18 cellular contexts compared by ENCODE assay signal in the genomic region with DNA sequence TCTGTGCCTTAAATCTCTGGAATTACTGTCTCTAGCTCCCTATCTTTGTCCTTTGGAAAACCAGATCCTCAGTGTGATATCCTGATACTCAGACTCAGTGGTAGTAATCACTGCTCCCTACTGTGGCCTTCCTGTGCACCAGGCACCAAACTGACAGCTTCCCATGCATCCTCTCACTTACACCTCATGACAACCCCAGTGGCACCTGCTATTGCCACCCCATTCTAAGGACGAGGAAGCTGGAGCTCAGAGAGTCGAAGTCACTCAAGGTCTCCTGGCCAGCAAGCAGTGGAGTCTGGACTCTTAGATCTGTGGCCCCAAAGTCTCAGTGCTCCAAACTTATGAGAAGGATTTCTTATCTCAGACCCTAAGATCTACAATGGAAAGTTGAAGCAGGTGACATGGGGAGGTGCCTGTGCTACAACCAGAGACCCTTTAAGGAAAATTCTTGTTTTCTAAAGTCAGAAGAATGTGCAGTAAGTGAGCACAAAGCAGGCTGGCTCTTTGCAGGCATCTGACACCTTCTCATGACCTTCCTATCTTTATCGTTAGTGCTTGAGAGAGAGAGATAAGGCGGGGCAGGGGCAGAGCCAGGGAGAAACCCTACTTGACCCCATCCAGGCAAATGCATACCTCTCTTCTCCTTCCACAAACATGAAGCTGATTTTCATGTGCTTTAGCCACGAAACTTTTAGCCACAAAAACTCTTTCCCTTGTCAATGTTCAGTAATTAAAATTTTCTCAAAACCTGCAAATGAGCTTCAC. TPM values are rescaled to one million over a fixed set of nuclear protein-coding genes. Genes with fewer than 3 reads are reported as not detected.
A peak's percentile ranks its signal among the peaks of the same experiment; 100 is the strongest.
DNase-seq lines count a peak whose midpoint lies in the region; ATAC-seq, FAIRE-seq and TF ChIP-seq lines count a peak whose summit lies in the region.
"Had no signal": no experiment of that assay in that cellular context is flagged by ENCODE, and none has a peak within 500 bp of the region (broad histone marks: within the 10 kb centered on the region; RNA-seq: fewer than 3 reads in every experiment).

No MANE protein-coding gene starts in this region.

- no peak for FAIRE-seq in K562 (lab: Jason Lieb, UNC)

- H4K8ac ChIP-seq in neuronal stem cell (ENCODE audit: low read depth, low read length): no peak overlapping the region

- DNase-seq in K562 (ENCODE audit: extremely low read depth in 1 of 4, low spot score in 3 of 4) (no peak), cardiac muscle cell (ENCODE audit: low read depth in 1 of 2, low spot score in 1 of 2) (peak in 1 of 2 donors; percentile 84), left ventricle myocardium superior (peak; percentile 42), neuronal stem cell (ENCODE audit: low spot score) (no peak), posterior vena cava (ENCODE audit: low spot score) (no peak), PC-3 (no peak)
- DNase-seq: ACHN; C1 segment of cervical spinal cord; Calu3; CD4-positive, alpha-beta T cell; DMS 273 treated with DMSO at 0.1 percent for 48 hours; IMR-90 had no signal

- intact Hi-C loops in K562 (cut with micrococcal nuclease) (no loop called here), left ventricle myocardium superior (cut with micrococcal nuclease) (no loop called here), posterior vena cava (cut with DNase I) (no loop called here), PC-3 (cut with micrococcal nuclease) (no loop called here)

- H2AFZ ChIP-seq in K562 (ENCODE audit: low read depth, low read length): no peak overlapping the region
- no peak overlapping the region for H2AFZ ChIP-seq in neuronal stem cell (ENCODE audit: low read length)
- H2AFZ ChIP-seq in PC-3 (ENCODE audit: low read length): no peak overlapping the region

- no peak overlapping the region for H2BK120ac ChIP-seq in neuronal stem cell (ENCODE audit: low read depth, low read length)

- H3K18ac ChIP-seq in neuronal stem cell (ENCODE audit: low read length): peak overlapping the region; percentile 22

- H4K20me1 ChIP-seq in K562 (replicated peaks; ENCODE audit: control insufficient read depth, insufficient read depth, low read length) (no peaks in the 10 kb centered on the region), PC-3 (ENCODE audit: low read length) (no peaks in the 10 kb centered on the region)

- no peak overlapping the region for H3K4me2 ChIP-seq in K562 (ENCODE audit: insufficient read depth, low read length)
- H3K4me2 ChIP-seq in neuronal stem cell (ENCODE audit: insufficient read depth, low read length, poor library complexity, severe bottlenecking): no peak overlapping the region
- H3K4me2 ChIP-seq in PC-3 (ENCODE audit: low read length): no peak overlapping the region

- TF ChIP-seq EP300 in K562 (IDR thresholded peaks at IDR 0.05; ENCODE audit: low read length): no peak

- CTCF ChIA-PET in K562 (lab: Yijun Ruan, JAX; ENCODE audit: low intra/inter-chr PET ratio): no interaction called here
- CTCF ChIA-PET in PC-3 (lab: Charles Lee): no interaction called here

- no peak overlapping the region for H2BK5ac ChIP-seq in neuronal stem cell (ENCODE audit: low read length)

- H3K4me1 ChIP-seq in K562 (replicated peaks in 1 of 2; ENCODE audit: control insufficient read depth in 2 of 2, insufficient read depth in 2 of 2, low read length in 2 of 2) (no peaks in the 10 kb centered on the region), cardiac muscle cell (ENCODE audit: low read depth) (peaks cover 63% of the 10 kb centered on the region), neuronal stem cell (ENCODE audit: control insufficient read depth in 2 of 2, insufficient read depth in 1 of 2, low read depth in 1 of 2, low read length in 2 of 2) (peaks cover 0 to 3% of the 10 kb centered on the region in 2 donors), PC-3 (ENCODE audit: insufficient read depth, low read length) (no peaks in the 10 kb centered on the region)

- no peaks in the 10 kb centered on the region for H3K9me1 ChIP-seq in K562 (ENCODE audit: control insufficient read depth, insufficient read depth, low read length)

- H2AK5ac ChIP-seq in neuronal stem cell (ENCODE audit: low read depth, low read length): no peak overlapping the region

- no peaks in the 10 kb centered on the region for H3K79me2 ChIP-seq in K562 (ENCODE audit: control insufficient read depth, insufficient read depth, low read length)
- H3K79me2 ChIP-seq in PC-3 (ENCODE audit: low read length): no peaks in the 10 kb centered on the region

- ATAC-seq in K562: no peak
- peak; percentile 89 for ATAC-seq in left ventricle myocardium superior
- ATAC-seq in PC-3: no peak
- no peak for ATAC-seq in HG02981 (IDR thresholded peaks at IDR 0.05; ENCODE audit: unreplicated experiment)
- ATAC-seq: HCT116 had no signal

- BruUV-seq in K562 (replicated peaks; lab: Mats Ljungman, UMichigan) (no TSS peak), PC-3 (replicated peaks; lab: Mats Ljungman, UMichigan) (no TSS peak)

- no peaks in the 10 kb centered on the region for H3F3A ChIP-seq in PC-3 (ENCODE audit: low read length, unreplicated experiment)

- H3K27me3 ChIP-seq in K562 (ENCODE audit: control insufficient read depth in 2 of 2, insufficient read depth in 2 of 2, low read length in 2 of 2) (no peaks in the 10 kb centered on the region; a peak in 2 of 5 replicates), cardiac muscle cell (no peaks in the 10 kb centered on the region), neuronal stem cell (ENCODE audit: control insufficient read depth in 3 of 3, insufficient read depth in 3 of 3, low read depth in 1 of 3, low read length in 3 of 3) (no peaks in the 10 kb centered on the region), PC-3 (ENCODE audit: low read length) (peaks cover 22% of the 10 kb centered on the region)

- no peak for TF ChIP-seq POLR2A in K562 (conservative IDR thresholded peaks at IDR 0.05)

- no peak overlapping the region for H2BK15ac ChIP-seq in neuronal stem cell (ENCODE audit: low read length)

- no peak for TF ChIP-seq RAD21 in K562 (CRISPR knock-in tag; conservative IDR thresholded peaks at IDR 0.05 in 1 of 2, IDR thresholded peaks at IDR 0.05 in 1 of 2)

- in situ Hi-C loops in K562 (cut with MboI): no loop called here

- H3K14ac ChIP-seq in neuronal stem cell (ENCODE audit: low read length): no peak overlapping the region

- TF ChIP-seq CTCF in K562 (IDR thresholded peaks at IDR 0.05 in 2 of 3, conservative IDR thresholded peaks at IDR 0.05 in 1 of 3; ENCODE audit: insufficient read depth in 2 of 3, low read depth in 1 of 3, low read length in 3 of 3) (no peak), cardiac muscle cell (IDR thresholded peaks at IDR 0.05; ENCODE audit: low read depth, low read length) (no peak), PC-3 (conservative IDR thresholded peaks at IDR 0.05; ENCODE audit: low read depth, low read length) (no peak)

- no peak overlapping the region for H3K27ac ChIP-seq in K562 (ENCODE audit: extremely low read depth, low read depth, low read length)
- peak overlapping the region; percentile 95 for H3K27ac ChIP-seq in cardiac muscle cell
- no peak overlapping the region for H3K27ac ChIP-seq in neuronal stem cell (replicated peaks; ENCODE audit: low read length)
- no peak overlapping the region for H3K27ac ChIP-seq in PC-3 (ENCODE audit: low read length)

- POLR2A ChIA-PET in K562 (lab: Yijun Ruan, JAX): no interaction called here
- POLR2A ChIA-PET in PC-3 (lab: Charles Lee; ENCODE audit: unreplicated experiment): no interaction called here

- H3K23ac ChIP-seq in neuronal stem cell (ENCODE audit: low read depth, low read length, poor library complexity): no peak overlapping the region

- H3K9me3 ChIP-seq in K562 (replicated peaks; ENCODE audit: control insufficient read depth, insufficient read depth, low read depth, low read length) (no peaks in the 10 kb centered on the region), cardiac muscle cell (ENCODE audit: low read depth) (no peaks in the 10 kb centered on the region), neuronal stem cell (replicated peaks in 1 of 2; ENCODE audit: control insufficient read depth in 2 of 2, insufficient read depth in 1 of 2, low read depth in 1 of 2, low read length in 2 of 2) (no peaks in the 10 kb centered on the region), PC-3 (ENCODE audit: low read length) (no peaks in the 10 kb centered on the region)

- H3K9ac ChIP-seq in K562 (ENCODE audit: insufficient read depth in 1 of 2, low read depth in 2 of 2, low read length in 2 of 2) (no peak overlapping the region), neuronal stem cell (ENCODE audit: low read depth, low read length, poor library complexity) (no peak overlapping the region), PC-3 (ENCODE audit: low read length) (no peak overlapping the region)

- H3K79me1 ChIP-seq in neuronal stem cell (ENCODE audit: low read depth, low read length): no peaks in the 10 kb centered on the region

- H2BK12ac ChIP-seq in neuronal stem cell (ENCODE audit: low read length): no peak overlapping the region

- H3K36me3 ChIP-seq in K562 (ENCODE audit: control insufficient read depth, insufficient read depth, low read length) (no peaks in the 10 kb centered on the region), cardiac muscle cell (no peaks in the 10 kb centered on the region), neuronal stem cell (replicated peaks in 1 of 2; ENCODE audit: control insufficient read depth in 2 of 2, insufficient read depth in 2 of 2, low read length in 2 of 2) (no peaks in the 10 kb centered on the region), PC-3 (ENCODE audit: low read depth, low read length) (no peaks in the 10 kb centered on the region)

- H3K4me3 ChIP-seq in K562 (no peak overlapping the region), cardiac muscle cell (no peak overlapping the region), neuronal stem cell (ENCODE audit: low read length in 2 of 2) (no peak overlapping the region), PC-3 (ENCODE audit: low read length) (no peak overlapping the region)

- 1% methylated on average over 5 of the region's 5 CpGs for WGBS in K562 (ENCODE audit: insufficient coverage, low coverage, missing lambda C conversion rate)
- WGBS in neuronal stem cell (ENCODE audit: extremely low coverage in 2 of 2, insufficient read length in 2 of 2, insufficient replicate concordance in 1 of 2), 2 donors: no CpG with 5 or more reads among the region's 5 CpGs

- no peak overlapping the region for H4K91ac ChIP-seq in neuronal stem cell (ENCODE audit: low read depth, low read length, poor library complexity)

- H3K4ac ChIP-seq in neuronal stem cell (ENCODE audit: low read length): no peak overlapping the region

- no peaks in the 10 kb centered on the region for H3K9me2 ChIP-seq in PC-3 (replicated peaks; ENCODE audit: low read length)

RNA-seq across cellular contexts. Expression of gene CCDC60, which starts 47.1 kb away (rescaled TPM):
- not detected in 2 replicates for total RNA-seq in K562 (2011; cell fraction: chromatin; rRNA removed; ENCODE audit: low replicate concordance)
- not detected in 2 replicates for total RNA-seq in K562 (2011; cell fraction: nucleolus; rRNA removed)
- total RNA-seq in K562 (2011; cell fraction: nucleoplasm; rRNA removed): not detected in 2 replicates
- total RNA-seq in K562 (2014; rRNA removed): not detected in 2 replicates
- total RNA-seq in K562 (2014; rRNA removed; fragmentation: Illumina TruSeq; extraction: Trizol): not detected in 2 replicates
- total RNA-seq in K562 (2015; rRNA removed; fragmentation: Illumina TruSeq; extraction: Trizol): not detected in 2 replicates
- total RNA-seq in K562 (2021): not detected in 2 replicates
- not detected in 2 replicates for polyA plus RNA-seq in K562 (2011; rRNA removed)
- polyA plus RNA-seq in K562 (2011; cell fraction: cytosol; rRNA removed): not detected in 2 replicates
- polyA plus RNA-seq in K562 (2011; cell fraction: nucleus; rRNA removed): not detected in 2 replicates
- not detected in 2 replicates for polyA plus RNA-seq in K562 (2012)
- not detected in 2 replicates for polyA plus RNA-seq in K562 (2014; fragmentation: Illumina TruSeq; extraction: Trizol)
- not detected for polyA plus RNA-seq in K562 (2014; fragmentation: Nextera tagmentation; extraction: Ambion mirVana)
- polyA plus RNA-seq in K562 (2014; rRNA removed): not detected in 2 replicates
- polyA minus RNA-seq in K562 (2011; rRNA and poly(A)+ RNA removed): not detected in 2 replicates
- polyA minus RNA-seq in K562 (2011; cell fraction: cytosol; rRNA and poly(A)+ RNA removed): not detected in 2 replicates
- polyA minus RNA-seq in K562 (2011; cell fraction: nucleus; rRNA and poly(A)+ RNA removed): not detected in 2 replicates
- 12.5 and 15.7 TPM in 2 replicates for total RNA-seq in cardiac muscle cell
- polyA plus RNA-seq in cardiac muscle cell: 19.1 and 28.6 TPM in 2 replicates
- not detected for total RNA-seq in left ventricle myocardium superior
- 1.0 TPM for polyA plus RNA-seq in neuronal stem cell (2013, experiment 1 of 2)
- 0.90 TPM for polyA plus RNA-seq in neuronal stem cell (2013, experiment 2 of 2)
- total RNA-seq in posterior vena cava: not detected
- total RNA-seq in PC-3 (2014; rRNA removed): not detected in 2 replicates
- total RNA-seq: A172; Calu3; CD4-positive, alpha-beta T cell; Daoy; H4; HT-29; IMR-90 had no signal
- polyA plus RNA-seq: IMR-90 had no signal

Comparison
In these comparisons a context has a peak if more than half of its experiments do, and no peak if none do; other contexts are left out.
1. RNA of gene CCDC60, which starts 47.1 kb away (total RNA-seq): 12.5 to 15.7 TPM in cardiac muscle cell; not detected in K562, not detected in left ventricle myocardium superior (single experiment), not detected in posterior vena cava and not detected in PC-3; every median in the first group is over 10 times any median in the second.